In genomic region chr16:19119564-19119963, GRCh38 we compare ENCODE assay signal across 10 cellular contexts. TPM values are rescaled to one million over a fixed set of nuclear protein-coding genes. Genes with fewer than 3 reads are reported as not detected.
DNase-seq lines count a peak whose midpoint lies in the region; ATAC-seq and TF ChIP-seq lines count a peak whose summit lies in the region.
"Had no signal": no experiment of that assay in that cellular context is flagged by ENCODE, and none has a peak within 500 bp of the region (broad histone marks: within the 10 kb centered on the region; RNA-seq: fewer than 3 reads in every experiment).

No MANE protein-coding gene starts in this region.

- H3K4me1 Mint-ChIP-seq in activated CD4-positive, alpha-beta memory T cell treated with anti-CD3 and anti-CD28 coated beads for 36 hours (ENCODE audit: low read depth) = peaks cover 31% of the 10 kb centered on the region
- peaks cover 22 to 48% of the 10 kb centered on the region in 2 donors for H3K4me1 Mint-ChIP-seq in stimulated activated naive B cell treated with anti-CD40 and anti-IgM and Interleukin-4, amounts not matched to agents 10 μg/mL and 1 μg/mL and 100 μg/mL, for 72 hours
- H3K4me1 Mint-ChIP-seq in Calu3 (ENCODE audit: low read depth, unreplicated experiment) = peaks cover 40% of the 10 kb centered on the region

- H3K27ac Mint-ChIP-seq in activated CD4-positive, alpha-beta memory T cell treated with anti-CD3 and anti-CD28 coated beads for 36 hours = peak overlapping the region; percentile 87
- H3K27ac Mint-ChIP-seq in stimulated activated naive B cell treated with anti-CD40 and anti-IgM and Interleukin-4, amounts not matched to agents 10 μg/mL and 1 μg/mL and 100 μg/mL, for 72 hours = no peak overlapping the region
- no peak overlapping the region for H3K27ac Mint-ChIP-seq in Calu3 (ENCODE audit: unreplicated experiment)

- H3K9me3 Mint-ChIP-seq in activated CD4-positive, alpha-beta memory T cell treated with anti-CD3 and anti-CD28 coated beads for 36 hours = no peaks in the 10 kb centered on the region
- no peaks in the 10 kb centered on the region for H3K9me3 Mint-ChIP-seq in stimulated activated naive B cell treated with anti-CD40 and anti-IgM and Interleukin-4, amounts not matched to agents 10 μg/mL and 1 μg/mL and 100 μg/mL, for 72 hours
- H3K9me3 Mint-ChIP-seq in Calu3 (ENCODE audit: low read depth, unreplicated experiment) = no peaks in the 10 kb centered on the region

- POLR2A ChIA-PET in activated CD4-positive, alpha-beta memory T cell treated with anti-CD3 and anti-CD28 coated beads for 36 hours (lab: Charles Lee) = interaction anchor here (3.0 kb wide), 1 partner anchor 8 kb away, joined by 23 read pairs; no protein-coding TSS in a partner anchor
- POLR2A ChIA-PET in GM10248 (lab: Yijun Ruan, JAX) = interaction anchor here (0.6 to 1.1 kb wide), 2 partner anchors 10 to 12 kb away, joined by 3 to 6 read pairs; no protein-coding TSS in a partner anchor

- peak; percentile 45 for ATAC-seq in Right ventricle myocardium superior (ENCODE audit: poor library complexity)
- peak; percentile 13 to 47 for ATAC-seq in stimulated activated naive B cell treated with anti-CD40 and anti-IgM and Interleukin-4, amounts not matched to agents 10 μg/mL and 1 μg/mL and 100 μg/mL, for 72 hours (replicated peaks)

- CTCF ChIA-PET in activated CD4-positive, alpha-beta memory T cell treated with anti-CD3 and anti-CD28 coated beads for 36 hours (lab: Charles Lee) = interaction anchor here (1.4 kb wide), 1 partner anchor 33 kb away, joined by 3 read pairs; no protein-coding TSS in a partner anchor
- CTCF ChIA-PET in GM10248 (lab: Yijun Ruan, JAX) (interaction anchor here (0.9 to 1.2 kb wide), 3 partner anchors 11 to 253 kb away, joined by 3 to 4 read pairs (median 4); no protein-coding TSS in a partner anchor), Calu3 (lab: Charles Lee) (interaction anchor here (0.9 to 2.1 kb wide), 4 partner anchors 11 to 60 kb away, joined by 3 to 11 read pairs (median 4); no protein-coding TSS in a partner anchor)

- TF ChIP-seq CTCF in GM10248 (IDR thresholded peaks at IDR 0.05; ENCODE audit: control extremely low read depth, extremely low read depth, low read depth, missing control alignments) (no peak), Calu3 (IDR thresholded peaks at IDR 0.05; ENCODE audit: unreplicated experiment) (no peak)

- intact Hi-C loops in activated CD4-positive, alpha-beta memory T cell treated with anti-CD3 and anti-CD28 coated beads for 36 hours (cut with micrococcal nuclease) = loop anchor here (1.0 to 5.0 kb wide), 2 partner anchors 8 to 403 kb away; partner anchors contain the start of genes CCP110 and GDE1
- intact Hi-C loops in Right ventricle myocardium superior (cut with DNase I) = no loop called here
- intact Hi-C loops in Calu3 (cut with micrococcal nuclease; ENCODE audit: unreplicated experiment) = no loop called here

- peak overlapping the region; percentile 67 for H3K4me3 Mint-ChIP-seq in activated CD4-positive, alpha-beta memory T cell treated with anti-CD3 and anti-CD28 coated beads for 36 hours
- peak overlapping the region in 1 of 2 donors; percentile 14 for H3K4me3 Mint-ChIP-seq in stimulated activated naive B cell treated with anti-CD40 and anti-IgM and Interleukin-4, amounts not matched to agents 10 μg/mL and 1 μg/mL and 100 μg/mL, for 72 hours
- no peak overlapping the region for H3K4me3 Mint-ChIP-seq in Calu3 (ENCODE audit: low read depth, unreplicated experiment)

- H3K27me3 Mint-ChIP-seq in activated CD4-positive, alpha-beta memory T cell treated with anti-CD3 and anti-CD28 coated beads for 36 hours = peaks cover 10% of the 10 kb centered on the region
- no peaks in the 10 kb centered on the region for H3K27me3 Mint-ChIP-seq in stimulated activated naive B cell treated with anti-CD40 and anti-IgM and Interleukin-4, amounts not matched to agents 10 μg/mL and 1 μg/mL and 100 μg/mL, for 72 hours
- no peaks in the 10 kb centered on the region for H3K27me3 Mint-ChIP-seq in Calu3 (ENCODE audit: unreplicated experiment)

- no TSS peak for BruUV-seq in Calu3 (replicated peaks; lab: Mats Ljungman, UMichigan)

- DNase-seq in HS-5 (ENCODE audit: low read depth) = peak; percentile 75
- no peak for DNase-seq in activated CD4-positive, alpha-beta memory T cell treated with anti-CD3 and anti-CD28 coated beads for 36 hours
- no peak for DNase-seq in Right ventricle myocardium superior
- no peak for DNase-seq in stimulated activated naive B cell treated with anti-CD40 and anti-IgM and Interleukin-4, amounts not matched to agents 10 μg/mL and 1 μg/mL and 100 μg/mL, for 72 hours
- DNase-seq in NCI-H82 (lab: John Stamatoyannopoulos, UW) = no peak
- DNase-seq in GM10248 (ENCODE audit: extremely low spot score) = no peak
- DNase-seq in Calu3 = no peak
- DNase-seq in amygdala (lab: John Stamatoyannopoulos, UW) = no peak
- DNase-seq: NCI-H1694 treated with DMSO at 0.1 percent for 48 hours, nephron progenitor cell had no signal

- no peaks in the 10 kb centered on the region for H3K36me3 Mint-ChIP-seq in activated CD4-positive, alpha-beta memory T cell treated with anti-CD3 and anti-CD28 coated beads for 36 hours
- H3K36me3 Mint-ChIP-seq in stimulated activated naive B cell treated with anti-CD40 and anti-IgM and Interleukin-4, amounts not matched to agents 10 μg/mL and 1 μg/mL and 100 μg/mL, for 72 hours = peaks cover 6 to 20% of the 10 kb centered on the region in 2 donors
- H3K36me3 Mint-ChIP-seq in Calu3 (ENCODE audit: insufficient read depth, unreplicated experiment) = peaks cover 66% of the 10 kb centered on the region

RNA-seq across cellular contexts. Expression of gene ITPRIPL2, which starts 5.8 kb away (rescaled TPM):
- 1 to 10 TPM; 8.9 to 9.7 TPM for total RNA-seq in activated CD4-positive, alpha-beta memory T cell treated with anti-CD3 and anti-CD28 coated beads for 36 hours
- total RNA-seq in Right ventricle myocardium superior = 15.7 TPM
- total RNA-seq in Calu3 (2022) = 73.1 and 86.0 TPM in 2 replicates

RNA-seq across cellular contexts. Expression of gene SYT17, which starts 48.5 kb away (rescaled TPM):
- under 1 TPM in 1 of 2 experiments, not detected in 1; 0.10 TPM for total RNA-seq in activated CD4-positive, alpha-beta memory T cell treated with anti-CD3 and anti-CD28 coated beads for 36 hours
- total RNA-seq in Right ventricle myocardium superior = 0.54 TPM
- 10.6 and 16.6 TPM in 2 replicates for total RNA-seq in Calu3 (2022)

RNA-seq across cellular contexts. Expression of gene COQ7, which starts 52.1 kb away (rescaled TPM):
- 10 to 100 TPM; 14.1 to 15.2 TPM for total RNA-seq in activated CD4-positive, alpha-beta memory T cell treated with anti-CD3 and anti-CD28 coated beads for 36 hours
- total RNA-seq in Right ventricle myocardium superior = 39.4 TPM
- total RNA-seq in Calu3 (2022) = 24.3 and 28.5 TPM in 2 replicates
